ENCODE assay signal across 24 cellular contexts in genomic region chr9:124044448-124044847, GRCh38. TPM values are rescaled to one million over a fixed set of nuclear protein-coding genes. Genes with fewer than 3 reads are reported as not detected.
"Had no signal": no experiment of that assay in that cellular context is flagged by ENCODE, and none has a peak within 500 bp of the region (broad histone marks: within the 10 kb centered on the region; RNA-seq: fewer than 3 reads in every experiment).

No MANE protein-coding gene starts in this region.

- H3K9me3 ChIP-seq: heart left ventricle, neutrophil, testis, tibial nerve had no signal

- H3K27ac ChIP-seq: neutrophil, testis had no signal

- ATAC-seq: natural killer cell; stimulated activated naive B cell treated with anti-CD40 and anti-IgM and Interleukin-4, amounts not matched to agents 10 μg/mL and 1 μg/mL and 100 μg/mL, for 72 hours had no signal

- H3K27ac Mint-ChIP-seq: natural killer cell; stimulated activated naive B cell treated with anti-CD40 and anti-IgM and Interleukin-4, amounts not matched to agents 10 μg/mL and 1 μg/mL and 100 μg/mL, for 72 hours; stimulated activated naive CD8-positive, alpha-beta T cell treated with anti-CD3 and anti-CD28 coated beads, Interleukin-15, amount 100 ng/mL, for 72 hours had no signal

- FAIRE-seq: endometrium, frontal cortex had no signal

- H3K4me3 Mint-ChIP-seq: natural killer cell; stimulated activated naive B cell treated with anti-CD40 and anti-IgM and Interleukin-4, amounts not matched to agents 10 μg/mL and 1 μg/mL and 100 μg/mL, for 72 hours; stimulated activated naive CD8-positive, alpha-beta T cell treated with anti-CD3 and anti-CD28 coated beads, Interleukin-15, amount 100 ng/mL, for 72 hours had no signal

- H3K27me3 ChIP-seq: testis had no signal

- H3K9me3 Mint-ChIP-seq: natural killer cell; stimulated activated naive CD8-positive, alpha-beta T cell treated with anti-CD3 and anti-CD28 coated beads, Interleukin-15, amount 100 ng/mL, for 72 hours had no signal

- DNase-seq: effector memory CD4-positive, alpha-beta T cell; left colon; natural killer cell; stimulated activated CD4-positive, alpha-beta T cell treated with anti-CD3 and anti-CD28 coated beads, Interleukin-2, amount 100 ng/mL, for 24 hours; stimulated activated CD4-positive, alpha-beta T cell treated with anti-CD3 and anti-CD28 coated beads, Interleukin-4, amount 100 ng/mL, for 4 hours; stimulated activated naive B cell treated with anti-CD40 and anti-IgM and Interleukin-4, amounts not matched to agents 10 μg/mL and 1 μg/mL and 100 μg/mL, for 72 hours; stimulated activated naive CD8-positive, alpha-beta T cell treated with anti-CD3 and anti-CD28 coated beads, Interleukin-15, amount 100 ng/mL, for 72 hours; testis had no signal

- H3K4me3 ChIP-seq: lung had no signal

- H3K36me3 Mint-ChIP-seq: natural killer cell; stimulated activated naive B cell treated with anti-CD40 and anti-IgM and Interleukin-4, amounts not matched to agents 10 μg/mL and 1 μg/mL and 100 μg/mL, for 72 hours had no signal

- H3K36me3 ChIP-seq: heart left ventricle, neutrophil, tibial nerve had no signal

RNA-seq across cellular contexts. Expression of gene LHX2, which starts 32.9 kb away (rescaled TPM):
- total RNA-seq: esophagus mucosa, fibroblast of lung, glomerular endothelial cell, kidney epithelial cell, left colon, left ventricle myocardium superior, myocyte, natural killer cell, osteocyte, pulmonary artery endothelial cell, subcutaneous adipose tissue, tibial nerve, ureter had no signal
- polyA plus RNA-seq: fibroblast of lung had no signal
